ENCODE assay signal across 1 cellular context in the genomic region with DNA sequence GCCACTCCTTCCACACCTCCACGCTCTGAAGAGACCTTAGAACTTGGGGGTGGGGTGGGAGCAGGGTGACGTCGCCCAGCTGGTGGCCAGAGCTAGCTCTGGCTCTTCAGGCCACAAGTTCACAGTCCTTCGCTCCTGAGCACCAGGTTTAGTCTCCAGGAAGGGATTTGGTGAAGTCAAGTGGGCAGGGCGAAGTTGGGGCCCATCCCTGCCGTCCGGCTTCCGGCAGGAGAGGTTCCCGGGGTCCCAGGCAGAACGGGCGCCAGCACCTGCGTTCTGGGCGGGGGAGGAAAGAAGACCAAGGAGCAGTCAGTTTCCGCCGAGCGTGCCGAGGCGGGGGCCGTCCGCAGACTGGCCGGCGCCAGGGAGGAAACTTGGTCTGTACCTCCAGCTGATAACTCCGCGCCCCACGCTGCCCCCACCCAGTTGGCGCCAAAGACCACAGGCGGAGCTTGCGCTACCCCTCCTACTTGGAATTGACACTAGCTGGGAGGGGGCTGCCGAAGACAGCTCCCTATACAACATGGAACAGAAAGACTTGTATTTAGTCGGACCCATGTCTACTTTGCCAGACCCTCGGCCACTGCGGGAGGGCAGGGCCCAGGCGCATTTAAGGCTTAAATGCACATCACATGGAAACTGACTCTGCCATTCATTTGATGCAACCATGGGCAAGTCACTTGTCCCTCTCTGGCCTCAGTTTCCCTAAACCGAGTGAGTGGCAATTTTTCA.
TF ChIP-seq lines count a peak whose summit lies in the region.

No MANE protein-coding gene starts in this region.

TF ChIP-seq in K562, 482 proteins besides CTCF, POLR2A, EP300 and RAD21 (continued from another document and continues in another):
- TF ChIP-seq, protein P1, sequence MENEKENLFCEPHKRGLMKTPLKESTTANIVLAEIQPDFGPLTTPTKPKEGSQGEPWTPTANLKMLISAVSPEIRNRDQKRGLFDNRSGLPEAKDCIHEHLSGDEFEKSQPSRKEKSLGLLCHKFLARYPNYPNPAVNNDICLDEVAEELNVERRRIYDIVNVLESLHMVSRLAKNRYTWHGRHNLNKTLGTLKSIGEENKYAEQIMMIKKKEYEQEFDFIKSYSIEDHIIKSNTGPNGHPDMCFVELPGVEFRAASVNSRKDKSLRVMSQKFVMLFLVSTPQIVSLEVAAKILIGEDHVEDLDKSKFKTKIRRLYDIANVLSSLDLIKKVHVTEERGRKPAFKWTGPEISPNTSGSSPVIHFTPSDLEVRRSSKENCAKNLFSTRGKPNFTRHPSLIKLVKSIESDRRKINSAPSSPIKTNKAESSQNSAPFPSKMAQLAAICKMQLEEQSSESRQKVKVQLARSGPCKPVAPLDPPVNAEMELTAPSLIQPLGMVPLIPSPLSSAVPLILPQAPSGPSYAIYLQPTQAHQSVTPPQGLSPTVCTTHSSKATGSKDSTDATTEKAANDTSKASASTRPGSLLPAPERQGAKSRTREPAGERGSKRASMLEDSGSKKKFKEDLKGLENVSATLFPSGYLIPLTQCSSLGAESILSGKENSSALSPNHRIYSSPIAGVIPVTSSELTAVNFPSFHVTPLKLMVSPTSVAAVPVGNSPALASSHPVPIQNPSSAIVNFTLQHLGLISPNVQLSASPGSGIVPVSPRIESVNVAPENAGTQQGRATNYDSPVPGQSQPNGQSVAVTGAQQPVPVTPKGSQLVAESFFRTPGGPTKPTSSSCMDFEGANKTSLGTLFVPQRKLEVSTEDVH (IDR thresholded peaks at IDR 0.05; ENCODE audit: low read depth, partially characterized antibody) = peak; percentile 97
- TF ChIP-seq, protein P2, sequence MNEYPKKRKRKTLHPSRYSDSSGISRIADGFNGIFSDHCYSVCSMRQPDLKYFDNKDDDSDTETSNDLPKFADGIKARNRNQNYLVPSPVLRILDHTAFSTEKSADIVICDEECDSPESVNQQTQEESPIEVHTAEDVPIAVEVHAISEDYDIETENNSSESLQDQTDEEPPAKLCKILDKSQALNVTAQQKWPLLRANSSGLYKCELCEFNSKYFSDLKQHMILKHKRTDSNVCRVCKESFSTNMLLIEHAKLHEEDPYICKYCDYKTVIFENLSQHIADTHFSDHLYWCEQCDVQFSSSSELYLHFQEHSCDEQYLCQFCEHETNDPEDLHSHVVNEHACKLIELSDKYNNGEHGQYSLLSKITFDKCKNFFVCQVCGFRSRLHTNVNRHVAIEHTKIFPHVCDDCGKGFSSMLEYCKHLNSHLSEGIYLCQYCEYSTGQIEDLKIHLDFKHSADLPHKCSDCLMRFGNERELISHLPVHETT (CRISPR knock-in tag; conservative IDR thresholded peaks at IDR 0.05 in 1 of 2, IDR thresholded peaks at IDR 0.05 in 1 of 2) = no peak
- 0 out of 2 replicates have a peak, but pooled peaks have one; percentile 24 for TF ChIP-seq RAD51 (IDR thresholded peaks at IDR 0.05; ENCODE audit: borderline replicate concordance, low read depth)
- TF ChIP-seq GABPB1 (CRISPR knock-in tag; IDR thresholded peaks at IDR 0.05) = no peak; the same call in none of the 2 replicates
- TF ChIP-seq CREBBP (IDR thresholded peaks at IDR 0.05; ENCODE audit: low read depth, low read length) = no peak
- peak in 1 of 2 experiments; percentile 90; a peak in 2 of 4 replicates for TF ChIP-seq RCOR1 (IDR thresholded peaks at IDR 0.05; ENCODE audit: borderline replicate concordance in 1 of 2, low read depth in 2 of 2, low read length in 2 of 2)
- TF ChIP-seq, protein P3, sequence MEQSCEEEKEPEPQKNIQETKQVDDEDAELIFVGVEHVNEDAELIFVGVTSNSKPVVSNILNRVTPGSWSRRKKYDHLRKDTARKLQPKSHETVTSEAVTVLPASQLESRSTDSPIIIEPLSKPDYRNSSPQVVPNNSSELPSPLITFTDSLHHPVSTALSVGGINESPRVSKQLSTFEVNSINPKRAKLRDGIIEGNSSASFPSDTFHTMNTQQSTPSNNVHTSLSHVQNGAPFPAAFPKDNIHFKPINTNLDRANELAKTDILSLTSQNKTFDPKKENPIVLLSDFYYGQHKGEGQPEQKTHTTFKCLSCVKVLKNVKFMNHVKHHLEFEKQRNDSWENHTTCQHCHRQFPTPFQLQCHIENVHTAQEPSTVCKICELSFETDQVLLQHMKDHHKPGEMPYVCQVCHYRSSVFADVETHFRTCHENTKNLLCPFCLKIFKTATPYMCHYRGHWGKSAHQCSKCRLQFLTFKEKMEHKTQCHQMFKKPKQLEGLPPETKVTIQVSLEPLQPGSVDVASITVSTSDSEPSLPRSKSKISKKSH (CRISPR knock-in tag; IDR thresholded peaks at IDR 0.05) = no peak
- TF ChIP-seq TAF15 (IDR thresholded peaks at IDR 0.05; ENCODE audit: low read depth, low read length) = no peak
- TF ChIP-seq JUN (IDR thresholded peaks at IDR 0.05; ENCODE audit: borderline replicate concordance, low read depth, low read length) = 0 out of 2 replicates have a peak, but pooled peaks have one; percentile 7
- no peak for TF ChIP-seq JUN (CRISPR knock-in tag; IDR thresholded peaks at IDR 0.05; ENCODE audit: borderline replicate concordance)
- TF ChIP-seq BCL6 (CRISPR knock-in tag; IDR thresholded peaks at IDR 0.05) = no peak
- TF ChIP-seq DPF2 (IDR thresholded peaks at IDR 0.05) = peak; percentile 76; the same call in 1 of the 2 replicates
- TF ChIP-seq, protein P4, sequence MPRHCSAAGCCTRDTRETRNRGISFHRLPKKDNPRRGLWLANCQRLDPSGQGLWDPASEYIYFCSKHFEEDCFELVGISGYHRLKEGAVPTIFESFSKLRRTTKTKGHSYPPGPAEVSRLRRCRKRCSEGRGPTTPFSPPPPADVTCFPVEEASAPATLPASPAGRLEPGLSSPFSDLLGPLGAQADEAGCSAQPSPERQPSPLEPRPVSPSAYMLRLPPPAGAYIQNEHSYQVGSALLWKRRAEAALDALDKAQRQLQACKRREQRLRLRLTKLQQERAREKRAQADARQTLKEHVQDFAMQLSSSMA (CRISPR knock-in tag; IDR thresholded peaks at IDR 0.05) = no peak
- no peak for TF ChIP-seq OTX1 (CRISPR knock-in tag; IDR thresholded peaks at IDR 0.05)
- TF ChIP-seq MYNN (IDR thresholded peaks at IDR 0.05) = peak; percentile 80
- no peak for TF ChIP-seq MYNN (CRISPR knock-in tag; IDR thresholded peaks at IDR 0.05)
- TF ChIP-seq, protein P5, sequence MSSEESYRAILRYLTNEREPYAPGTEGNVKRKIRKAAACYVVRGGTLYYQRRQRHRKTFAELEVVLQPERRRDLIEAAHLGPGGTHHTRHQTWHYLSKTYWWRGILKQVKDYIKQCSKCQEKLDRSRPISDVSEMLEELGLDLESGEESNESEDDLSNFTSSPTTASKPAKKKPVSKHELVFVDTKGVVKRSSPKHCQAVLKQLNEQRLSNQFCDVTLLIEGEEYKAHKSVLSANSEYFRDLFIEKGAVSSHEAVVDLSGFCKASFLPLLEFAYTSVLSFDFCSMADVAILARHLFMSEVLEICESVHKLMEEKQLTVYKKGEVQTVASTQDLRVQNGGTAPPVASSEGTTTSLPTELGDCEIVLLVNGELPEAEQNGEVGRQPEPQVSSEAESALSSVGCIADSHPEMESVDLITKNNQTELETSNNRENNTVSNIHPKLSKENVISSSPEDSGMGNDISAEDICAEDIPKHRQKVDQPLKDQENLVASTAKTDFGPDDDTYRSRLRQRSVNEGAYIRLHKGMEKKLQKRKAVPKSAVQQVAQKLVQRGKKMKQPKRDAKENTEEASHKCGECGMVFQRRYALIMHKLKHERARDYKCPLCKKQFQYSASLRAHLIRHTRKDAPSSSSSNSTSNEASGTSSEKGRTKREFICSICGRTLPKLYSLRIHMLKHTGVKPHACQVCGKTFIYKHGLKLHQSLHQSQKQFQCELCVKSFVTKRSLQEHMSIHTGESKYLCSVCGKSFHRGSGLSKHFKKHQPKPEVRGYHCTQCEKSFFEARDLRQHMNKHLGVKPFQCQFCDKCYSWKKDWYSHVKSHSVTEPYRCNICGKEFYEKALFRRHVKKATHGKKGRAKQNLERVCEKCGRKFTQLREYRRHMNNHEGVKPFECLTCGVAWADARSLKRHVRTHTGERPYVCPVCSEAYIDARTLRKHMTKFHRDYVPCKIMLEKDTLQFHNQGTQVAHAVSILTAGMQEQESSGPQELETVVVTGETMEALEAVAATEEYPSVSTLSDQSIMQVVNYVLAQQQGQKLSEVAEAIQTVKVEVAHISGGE (CRISPR knock-in tag; IDR thresholded peaks at IDR 0.05) = peak in 1 of 3 experiments; percentile 65; a peak in 1 of 6 replicates
- no peak for TF ChIP-seq SREBF1 (IDR thresholded peaks at IDR 0.05; ENCODE audit: borderline replicate concordance, low read depth, low read length)
- no peak for TF ChIP-seq SETDB1 (IDR thresholded peaks at IDR 0.05; ENCODE audit: low read length)
- no peak; the same call in 1 of the 2 replicates for TF ChIP-seq ELF1 (tag; IDR thresholded peaks at IDR 0.05)
- TF ChIP-seq ZC3H11A (IDR thresholded peaks at IDR 0.05; ENCODE audit: low read depth, low read length) = no peak
- no peak for TF ChIP-seq SRSF1 (IDR thresholded peaks at IDR 0.05; ENCODE audit: low read depth, low read length)
- no peak for TF ChIP-seq ZNF707 (CRISPR knock-in tag; conservative IDR thresholded peaks at IDR 0.05)
- TF ChIP-seq, protein P6, sequence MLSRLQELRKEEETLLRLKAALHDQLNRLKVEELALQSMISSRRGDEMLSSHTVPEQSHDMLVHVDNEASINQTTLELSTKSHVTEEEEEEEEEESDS (CRISPR knock-in tag; IDR thresholded peaks at IDR 0.05) = no peak
- peak in 1 of 3 experiments; percentile 6 for TF ChIP-seq YY1 (IDR thresholded peaks at IDR 0.05; ENCODE audit: borderline replicate concordance in 1 of 3, control insufficient read depth in 1 of 3, extremely low read depth in 1 of 3, insufficient read depth in 3 of 3, insufficient read length in 1 of 3, insufficient replicate concordance in 2 of 3, low read depth in 1 of 3, low read length in 2 of 3)
- peak; percentile 83; the same call in 1 of the 2 replicates for TF ChIP-seq ZBTB7A (IDR thresholded peaks at IDR 0.05; ENCODE audit: borderline replicate concordance, control insufficient read depth, low read depth, low read length)
- TF ChIP-seq ZEB2 (IDR thresholded peaks at IDR 0.05) = peak; percentile 96
- TF ChIP-seq MIER1 (IDR thresholded peaks at IDR 0.05; ENCODE audit: low read depth) = no peak
- TF ChIP-seq ZNF41 (CRISPR knock-in tag; conservative IDR thresholded peaks at IDR 0.05) = no peak
- TF ChIP-seq POLR2H (tag; IDR thresholded peaks at IDR 0.05; ENCODE audit: low read depth) = peak; percentile 64
- TF ChIP-seq, protein P7, sequence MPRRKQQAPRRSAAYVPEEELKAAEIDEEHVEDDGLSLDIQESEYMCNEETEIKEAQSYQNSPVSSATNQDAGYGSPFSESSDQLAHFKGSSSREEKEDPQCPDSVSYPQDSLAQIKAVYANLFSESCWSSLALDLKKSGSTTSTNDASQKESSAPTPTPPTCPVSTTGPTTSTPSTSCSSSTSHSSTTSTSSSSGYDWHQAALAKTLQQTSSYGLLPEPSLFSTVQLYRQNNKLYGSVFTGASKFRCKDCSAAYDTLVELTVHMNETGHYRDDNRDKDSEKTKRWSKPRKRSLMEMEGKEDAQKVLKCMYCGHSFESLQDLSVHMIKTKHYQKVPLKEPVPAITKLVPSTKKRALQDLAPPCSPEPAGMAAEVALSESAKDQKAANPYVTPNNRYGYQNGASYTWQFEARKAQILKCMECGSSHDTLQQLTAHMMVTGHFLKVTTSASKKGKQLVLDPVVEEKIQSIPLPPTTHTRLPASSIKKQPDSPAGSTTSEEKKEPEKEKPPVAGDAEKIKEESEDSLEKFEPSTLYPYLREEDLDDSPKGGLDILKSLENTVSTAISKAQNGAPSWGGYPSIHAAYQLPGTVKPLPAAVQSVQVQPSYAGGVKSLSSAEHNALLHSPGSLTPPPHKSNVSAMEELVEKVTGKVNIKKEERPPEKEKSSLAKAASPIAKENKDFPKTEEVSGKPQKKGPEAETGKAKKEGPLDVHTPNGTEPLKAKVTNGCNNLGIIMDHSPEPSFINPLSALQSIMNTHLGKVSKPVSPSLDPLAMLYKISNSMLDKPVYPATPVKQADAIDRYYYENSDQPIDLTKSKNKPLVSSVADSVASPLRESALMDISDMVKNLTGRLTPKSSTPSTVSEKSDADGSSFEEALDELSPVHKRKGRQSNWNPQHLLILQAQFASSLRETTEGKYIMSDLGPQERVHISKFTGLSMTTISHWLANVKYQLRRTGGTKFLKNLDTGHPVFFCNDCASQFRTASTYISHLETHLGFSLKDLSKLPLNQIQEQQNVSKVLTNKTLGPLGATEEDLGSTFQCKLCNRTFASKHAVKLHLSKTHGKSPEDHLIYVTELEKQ (CRISPR knock-in tag; IDR thresholded peaks at IDR 0.05) = no peak
- TF ChIP-seq EGR1 (conservative IDR thresholded peaks at IDR 0.05) = peak; percentile 91
- TF ChIP-seq SUPT5H (IDR thresholded peaks at IDR 0.05) = peak; percentile 18; the same call in 1 of the 2 replicates
- TF ChIP-seq SOX6 (IDR thresholded peaks at IDR 0.05) = peak; percentile 79
- no peak for TF ChIP-seq EHMT2 (IDR thresholded peaks at IDR 0.05)
- TF ChIP-seq, protein P8, sequence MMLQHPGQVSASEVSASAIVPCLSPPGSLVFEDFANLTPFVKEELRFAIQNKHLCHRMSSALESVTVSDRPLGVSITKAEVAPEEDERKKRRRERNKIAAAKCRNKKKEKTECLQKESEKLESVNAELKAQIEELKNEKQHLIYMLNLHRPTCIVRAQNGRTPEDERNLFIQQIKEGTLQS (IDR thresholded peaks at IDR 0.05) = peak; percentile 37; the same call in 1 of the 2 replicates
- TF ChIP-seq, protein P8 (CRISPR knock-in tag; conservative IDR thresholded peaks at IDR 0.05) = no peak
- peak; percentile 67; the same call in 1 of the 2 replicates for TF ChIP-seq BCOR (IDR thresholded peaks at IDR 0.05)
- TF ChIP-seq POLR3G (IDR thresholded peaks at IDR 0.05; ENCODE audit: extremely low read depth, insufficient read length, insufficient replicate concordance) = no peak
